8 cellular contexts compared by ENCODE assay signal in genomic region chr18:32549248-32549842, GRCh38.
DNase-seq lines count a peak whose midpoint lies in the region; ATAC-seq, FAIRE-seq and TF ChIP-seq lines count a peak whose summit lies in the region.

No MANE protein-coding gene starts in this region.

- in situ Hi-C loops in GM13977 (cut with MboI; ENCODE audit: low pct_unique_long_range_greater_than_20kb, low sequenced_read_pairs, unreplicated experiment): no loop called here

- intact Hi-C loops in A673 (cut with micrococcal nuclease; ENCODE audit: unreplicated experiment): loop anchor here (1.0 to 5.0 kb wide), 3 partner anchors 77 to 391 kb away; partner anchors contain the start of gene GAREM1

- no peaks in the 10 kb centered on the region for H3K27me3 ChIP-seq in A673 (replicated peaks; ENCODE audit: insufficient read depth, low read depth, low read length, poor library complexity)
- no peaks in the 10 kb centered on the region for H3K27me3 ChIP-seq in bronchial epithelial cell (ENCODE audit: control insufficient read depth, insufficient read depth, low read length)

- BruUV-seq in A673 (replicated peaks; lab: Mats Ljungman, UMichigan): no TSS peak

- POLR2A ChIA-PET in A673 (lab: Charles Lee; ENCODE audit: low non-redundant PET): no interaction called here

- H3K36me3 ChIP-seq in A673 (ENCODE audit: insufficient read depth, low read length, poor library complexity, severe bottlenecking) (no peaks in the 10 kb centered on the region), bronchial epithelial cell (ENCODE audit: control insufficient read depth, insufficient read depth, low read length) (no peaks in the 10 kb centered on the region)

- TF ChIP-seq CTCF in A673 (conservative IDR thresholded peaks at IDR 0.05; ENCODE audit: low read depth, low read length) (peak; percentile 70), GM13977 (IDR thresholded peaks at IDR 0.05; ENCODE audit: extremely low read depth, insufficient read depth, missing control alignments) (peak; percentile 57), bronchial epithelial cell (IDR thresholded peaks at IDR 0.05; ENCODE audit: insufficient read depth, low read length, severe bottlenecking) (peak; percentile 74)

- CTCF ChIA-PET in A673 (lab: Charles Lee): interaction anchor here (0.6 to 2.1 kb wide), 5 partner anchors 79 to 391 kb away, joined by 4 to 10 read pairs (median 6); partner anchors contain the start of gene GAREM1

- H3K4me3 ChIP-seq in A673 (ENCODE audit: low read depth, low read length, poor library complexity, severe bottlenecking) (no peak overlapping the region), bronchial epithelial cell (ENCODE audit: low read depth, low read length) (no peak overlapping the region)

- no peaks in the 10 kb centered on the region for H3K4me1 ChIP-seq in A673 (ENCODE audit: insufficient read depth, low read length, poor library complexity, severe bottlenecking)

- peak; percentile 65 for DNase-seq in A673 (ENCODE audit: low spot score)
- DNase-seq in GM13977 (ENCODE audit: low spot score): peak; percentile 48
- peak; percentile 67 for DNase-seq in NCI-H1417 treated with DMSO at 0.1 percent for 48 hours (lab: John Stamatoyannopoulos, UW)
- DNase-seq in SW480 (ENCODE audit: low spot score): peak; percentile 17
- DNase-seq in bronchial epithelial cell (ENCODE audit: low read depth): peak; percentile 48
- DNase-seq in left lobe of liver (ENCODE audit: low spot score): peak; percentile 55
- DNase-seq in stimulated activated CD8-positive, alpha-beta memory T cell treated with anti-CD3 and anti-CD28 coated beads, Interleukin-12 subunit alpha, Interleukin-12 subunit beta, amount 100 ng/mL, for 4 hours (ENCODE audit: low read depth): peak; percentile 1

- no peak for FAIRE-seq in bronchial epithelial cell (lab: Jason Lieb, UNC)

- ATAC-seq in HG02852 (IDR thresholded peaks at IDR 0.05; ENCODE audit: unreplicated experiment) (peak; percentile 77), left lobe of liver (peak; percentile 95)

- H3K9me3 ChIP-seq in A673 (ENCODE audit: low read depth, low read length, poor library complexity, severe bottlenecking): no peaks in the 10 kb centered on the region

- H3K27ac ChIP-seq in A673 (ENCODE audit: low read depth, low read length, poor library complexity, severe bottlenecking): no peak overlapping the region

Comparison
In these comparisons a context has a peak if more than half of its experiments do, and no peak if none do; other contexts are left out.
1. DNase-seq: peak in every context shown above with its lines; median percentile 67 in NCI-H1417 treated with DMSO at 0.1 percent for 48 hours; 65 in A673; 55 in left lobe of liver; 48 in GM13977; 48 in bronchial epithelial cell; 17 in SW480; 1 in stimulated activated CD8-positive, alpha-beta memory T cell treated with anti-CD3 and anti-CD28 coated beads, Interleukin-12 subunit alpha, Interleukin-12 subunit beta, amount 100 ng/mL, for 4 hours.